ENCODE assay signal across 10 cellular contexts in the genomic region with DNA sequence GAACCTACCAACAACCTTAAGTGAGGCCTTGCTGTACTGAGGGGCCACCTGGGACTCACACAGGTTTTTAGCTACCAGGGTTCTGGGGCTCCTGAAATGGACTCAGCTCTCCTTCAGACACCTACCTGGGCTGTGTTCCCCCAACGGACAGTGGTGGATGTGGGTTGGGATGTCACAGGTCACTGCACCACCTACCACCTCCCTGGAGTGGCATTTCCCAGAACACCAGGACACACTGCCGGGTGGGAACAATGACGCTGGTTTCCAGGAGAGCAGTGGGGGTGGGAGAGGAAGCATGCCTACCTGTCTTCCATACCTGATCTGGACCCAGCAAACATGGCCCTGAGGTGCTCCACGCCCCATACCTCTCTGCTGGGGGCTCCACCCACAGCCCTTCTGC. TPM values are rescaled to one million over a fixed set of nuclear protein-coding genes. Genes with fewer than 3 reads are reported as not detected.
DNase-seq lines count a peak whose midpoint lies in the region; ATAC-seq and TF ChIP-seq lines count a peak whose summit lies in the region.
"Had no signal": no experiment of that assay in that cellular context is flagged by ENCODE, and none has a peak within 500 bp of the region (broad histone marks: within the 10 kb centered on the region; RNA-seq: fewer than 3 reads in every experiment).

No MANE protein-coding gene starts in this region.

- no peaks in the 10 kb centered on the region for H3K27me3 ChIP-seq in ACC112 (ENCODE audit: insufficient read depth, low read length)
- H3K27me3 ChIP-seq in gastroesophageal sphincter = no peaks in the 10 kb centered on the region
- H3K27me3 ChIP-seq in rectal smooth muscle tissue (ENCODE audit: control insufficient read depth, insufficient read depth, low read length) = no peaks in the 10 kb centered on the region

- H3K27ac ChIP-seq in ACC112 (ENCODE audit: low read depth, low read length) (peak overlapping the region; percentile 94), RWPE1 (peak overlapping the region; percentile 90), gastroesophageal sphincter (peak overlapping the region; percentile 77 to 94 (median 92)), rectal smooth muscle tissue (ENCODE audit: low read depth, low read length) (peak overlapping the region; percentile 18)

- H2AFZ ChIP-seq in ACC112 (ENCODE audit: low read length, unreplicated experiment) = no peak overlapping the region

- DNase-seq in RWPE1 (ENCODE audit: low spot score) = no peak
- no peak for DNase-seq in GM10266 (ENCODE audit: extremely low spot score)
- DNase-seq in hepatic stellate cell (ENCODE audit: low spot score) = no peak
- no peak for DNase-seq in NAMALWA (ENCODE audit: low spot score)
- DNase-seq: activated CD4-positive, alpha-beta T cell treated with anti-CD3 and anti-CD28 coated beads, Interleukin-2, amount 50 U/mL, for 1 hour; RPMI8226 had no signal

- H3K79me2 ChIP-seq in ACC112 (ENCODE audit: control insufficient read depth, insufficient read depth, low read length, unreplicated experiment) = peaks cover 89% of the 10 kb centered on the region

- no peak for TF ChIP-seq EP300 in gastroesophageal sphincter (IDR thresholded peaks at IDR 0.05)

- TF ChIP-seq CTCF in RWPE1 (conservative IDR thresholded peaks at IDR 0.05; ENCODE audit: low read depth) (no peak), gastroesophageal sphincter (IDR thresholded peaks at IDR 0.05) (no peak), GM10266 (IDR thresholded peaks at IDR 0.05; ENCODE audit: control insufficient read depth, insufficient read depth, low read depth, missing control alignments) (no peak)

- H3K9ac ChIP-seq in rectal smooth muscle tissue (ENCODE audit: low read length) = no peak overlapping the region

- CTCF ChIA-PET in RWPE1 (lab: Yijun Ruan, JAX) = interaction anchor here (0.6 kb wide), 1 partner anchor 1436 kb away, joined by 3 read pairs; no protein-coding TSS in a partner anchor

- peaks cover 80% of the 10 kb centered on the region for H3K4me1 ChIP-seq in ACC112 (ENCODE audit: control insufficient read depth, insufficient read depth, low read length, unreplicated experiment)
- peaks cover 10 to 95% (median 61%) of the 10 kb centered on the region in 3 donors for H3K4me1 ChIP-seq in gastroesophageal sphincter
- peaks cover 29% of the 10 kb centered on the region for H3K4me1 ChIP-seq in rectal smooth muscle tissue (ENCODE audit: control insufficient read depth, insufficient read depth, low read length)

- H3K36me3 ChIP-seq in ACC112 (ENCODE audit: insufficient read depth, low read length) (no peaks in the 10 kb centered on the region), gastroesophageal sphincter (no peaks in the 10 kb centered on the region), rectal smooth muscle tissue (ENCODE audit: control insufficient read depth, insufficient read depth, low read length) (no peaks in the 10 kb centered on the region)

- peak overlapping the region; percentile 15; the same call in 1 of the 2 replicates for H3K4me3 ChIP-seq in ACC112 (ENCODE audit: low read depth, low read length)
- H3K4me3 ChIP-seq in gastroesophageal sphincter = no peak overlapping the region
- no peak overlapping the region for H3K4me3 ChIP-seq in rectal smooth muscle tissue (ENCODE audit: low read length)

- POLR2A ChIA-PET in RWPE1 (lab: Yijun Ruan, JAX; ENCODE audit: low non-redundant PET) = interaction anchor here (1.0 kb wide), 1 partner anchor 84 kb away, joined by 5 read pairs; no protein-coding TSS in a partner anchor

- ATAC-seq in gastroesophageal sphincter (no peak), GM19035 (IDR thresholded peaks at IDR 0.05; ENCODE audit: unreplicated experiment) (no peak)

- WGBS in gastroesophageal sphincter (ENCODE audit: low coverage in 1 of 2), 2 donors = no CpG with 5 or more reads among the region's 4 CpGs

- H3K9me3 ChIP-seq in gastroesophageal sphincter = no peaks in the 10 kb centered on the region

- TF ChIP-seq POLR2A in gastroesophageal sphincter (IDR thresholded peaks at IDR 0.05) = no peak

RNA-seq across cellular contexts. Expression of a gene that starts 20.9 kb away (rescaled TPM):
- 100 to 1,000 TPM; 116 to 172 (median 144) TPM for total RNA-seq in gastroesophageal sphincter

Comparison
In these comparisons a context has a peak if more than half of its experiments do, and no peak if none do; other contexts are left out.
1. H3K27ac ChIP-seq: peak in every context shown above with its lines; median percentile 94 in ACC112; 92 in gastroesophageal sphincter; 90 in RWPE1; 18 in rectal smooth muscle tissue.